In the genomic region with DNA sequence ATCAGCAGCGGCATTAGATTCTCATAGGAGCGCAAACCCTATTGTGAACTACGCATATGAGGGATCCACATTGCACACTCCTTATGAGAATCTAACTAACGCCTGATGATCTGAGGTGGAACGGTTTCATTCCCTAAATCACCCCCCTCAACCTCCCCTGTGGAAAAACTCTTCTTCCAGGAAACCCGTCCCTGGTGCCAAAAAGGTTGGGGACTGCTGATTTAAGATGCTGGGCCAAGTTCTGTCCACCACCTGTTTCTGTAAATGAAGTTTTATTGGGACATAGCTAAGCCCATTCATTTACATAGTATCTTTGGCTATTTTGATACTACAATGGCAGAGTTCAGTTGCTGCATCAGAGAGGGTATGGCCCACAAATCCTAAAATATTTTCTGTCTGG, we compare ENCODE assay signal across 21 cellular contexts.
"Had no signal": no experiment of that assay in that cellular context is flagged by ENCODE, and none has a peak within 500 bp of the region (broad histone marks: within the 10 kb centered on the region; RNA-seq: fewer than 3 reads in every experiment).

No MANE protein-coding gene starts in this region.

- H3K27ac Mint-ChIP-seq: natural killer cell had no signal

- ATAC-seq: gastrocnemius medialis; heart right ventricle; left cardiac atrium; left lung; left ventricle myocardium superior; lower lobe of right lung; naive thymus-derived CD4-positive, alpha-beta T cell; natural killer cell had no signal

- H3K9me3 ChIP-seq: colonic mucosa, esophagus muscularis mucosa, gastrocnemius medialis, lower lobe of right lung had no signal

- H3K27me3 Mint-ChIP-seq: naive thymus-derived CD4-positive, alpha-beta T cell had no signal

- DNase-seq: colonic mucosa; cortex of kidney; dermis blood vessel endothelial cell; effector CD4-positive, alpha-beta T cell; effector memory CD4-positive, alpha-beta T cell; foreskin melanocyte; gastrocnemius medialis; glutamatergic neuron; head of caudate nucleus; heart right ventricle; hippocampal formation; left cardiac atrium; left lung; left ventricle myocardium superior; lower lobe of right lung; mesenchymal stem cell; midbrain; naive thymus-derived CD4-positive, alpha-beta T cell; natural killer cell had no signal

- H3K4me1 ChIP-seq: colonic mucosa, esophagus muscularis mucosa, left lung, lower lobe of right lung had no signal

- H3K4me1 Mint-ChIP-seq: natural killer cell had no signal

- H3K27me3 ChIP-seq: colonic mucosa, dorsolateral prefrontal cortex, esophagus muscularis mucosa, gastrocnemius medialis, heart right ventricle, left lung had no signal

- H3K9me3 Mint-ChIP-seq: natural killer cell had no signal

- H3K36me3 Mint-ChIP-seq: natural killer cell had no signal

- H3K27ac ChIP-seq: colonic mucosa, esophagus muscularis mucosa, gastrocnemius medialis, heart right ventricle, left lung, lower lobe of right lung had no signal

- H3K4me3 Mint-ChIP-seq: naive thymus-derived CD4-positive, alpha-beta T cell; natural killer cell had no signal

- H3K36me3 ChIP-seq: colonic mucosa, esophagus muscularis mucosa, gastrocnemius medialis, heart right ventricle, left lung, lower lobe of right lung had no signal

- H3K4me3 ChIP-seq: colonic mucosa, dorsolateral prefrontal cortex, esophagus muscularis mucosa, gastrocnemius medialis, heart right ventricle, left lung, lower lobe of right lung had no signal
